ENCODE assay signal across 16 cellular contexts in the genomic region with DNA sequence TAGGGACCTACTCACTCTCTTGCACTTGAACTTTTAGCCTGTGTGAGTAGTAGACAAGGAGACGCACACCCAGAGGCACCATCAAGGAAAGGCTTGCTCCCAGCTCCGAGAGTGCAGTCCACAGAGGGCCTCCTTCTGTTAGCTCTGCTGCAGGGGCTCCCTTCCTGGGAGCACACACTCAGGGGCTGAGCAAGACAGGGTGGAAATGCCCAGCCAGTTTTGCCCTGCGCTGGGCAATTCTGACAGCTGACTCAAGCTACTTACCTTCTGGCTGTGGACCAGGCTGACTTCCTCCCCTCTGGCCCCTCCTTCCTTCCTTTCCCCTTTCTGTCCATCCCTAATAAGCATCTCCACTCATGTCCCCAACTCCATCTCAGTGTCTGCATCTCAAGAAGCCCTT.
"Had no signal": no experiment of that assay in that cellular context is flagged by ENCODE, and none has a peak within 500 bp of the region (broad histone marks: within the 10 kb centered on the region; RNA-seq: fewer than 3 reads in every experiment).

No MANE protein-coding gene starts in this region.

- H3K9me3 Mint-ChIP-seq: activated naive CD4-positive, alpha-beta T cell treated with anti-CD3 and anti-CD28 coated beads, Interleukin-2, amount 50 U/mL, for 24 hours; activated T-helper 2 cell treated with anti-CD3 and anti-CD28 coated beads, Interferon-gamma antibody, Interleukin-2, Interleukin-4, amounts not matched to agents 10 μg/mL and 5 μg/mL and 100 μg/mL, durations not matched to agents 14 hours and 24 hours and 36 hours; dendritic cell treated with granulocyte-macrophage colony-stimulating factor and Interleukin-4, amounts not matched to agents 40 ng/mL and 50 ng/mL, for 4 days; effector memory CD8-positive, alpha-beta T cell; nephron had no signal

- H3K27ac ChIP-seq: thoracic aorta, uterus had no signal

- H3K9me3 ChIP-seq: mucosa of descending colon, thoracic aorta, uterus had no signal

- H3K36me3 ChIP-seq: thoracic aorta, uterus had no signal

- H3K27ac Mint-ChIP-seq: activated naive CD4-positive, alpha-beta T cell treated with anti-CD3 and anti-CD28 coated beads, Interleukin-2, amount 50 U/mL, for 24 hours; activated T-helper 2 cell treated with anti-CD3 and anti-CD28 coated beads, Interferon-gamma antibody, Interleukin-2, Interleukin-4, amounts not matched to agents 10 μg/mL and 5 μg/mL and 100 μg/mL, durations not matched to agents 14 hours and 24 hours and 36 hours; dendritic cell treated with granulocyte-macrophage colony-stimulating factor and Interleukin-4, amounts not matched to agents 40 ng/mL and 50 ng/mL, for 4 days; effector memory CD8-positive, alpha-beta T cell had no signal

- H3K4me1 Mint-ChIP-seq: activated naive CD4-positive, alpha-beta T cell treated with anti-CD3 and anti-CD28 coated beads, Interleukin-2, amount 50 U/mL, for 24 hours had no signal

- H3K4me3 Mint-ChIP-seq: activated naive CD4-positive, alpha-beta T cell treated with anti-CD3 and anti-CD28 coated beads, Interleukin-2, amount 50 U/mL, for 24 hours; dendritic cell treated with granulocyte-macrophage colony-stimulating factor and Interleukin-4, amounts not matched to agents 40 ng/mL and 50 ng/mL, for 4 days; effector memory CD8-positive, alpha-beta T cell; nephron had no signal

- H3K27me3 ChIP-seq: uterus had no signal

- DNase-seq: activated CD4-positive, alpha-beta T cell treated with anti-CD3 and anti-CD28 coated beads, Interleukin-2, amount 50 U/mL, for 48 hours; activated CD4-positive, CD25-positive, alpha-beta regulatory T cell treated with anti-CD3 and anti-CD28 coated beads, Interleukin-2, amount 50 U/mL, for 72 hours; effector memory CD8-positive, alpha-beta T cell; erythroblast; hypothalamus; left cardiac atrium; mammary epithelial cell; mucosa of descending colon; stimulated activated CD4-positive, alpha-beta T cell treated with anti-CD3 and anti-CD28 coated beads, Interleukin-12 subunit alpha, Interleukin-12 subunit beta, amount 100 ng/mL, for 4 hours; stimulated activated naive CD4-positive, alpha-beta T cell treated with Interleukin-2 at 50 U/mL for 16 hours; uterus had no signal

- ATAC-seq: effector memory CD8-positive, alpha-beta T cell; left cardiac atrium; mucosa of descending colon had no signal

- H3K36me3 Mint-ChIP-seq: activated naive CD4-positive, alpha-beta T cell treated with anti-CD3 and anti-CD28 coated beads, Interleukin-2, amount 50 U/mL, for 24 hours had no signal

- H3K4me1 ChIP-seq: uterus had no signal

- H3K4me3 ChIP-seq: mucosa of descending colon, thoracic aorta, uterus had no signal
